21 cellular contexts compared by ENCODE assay signal in the genomic region with DNA sequence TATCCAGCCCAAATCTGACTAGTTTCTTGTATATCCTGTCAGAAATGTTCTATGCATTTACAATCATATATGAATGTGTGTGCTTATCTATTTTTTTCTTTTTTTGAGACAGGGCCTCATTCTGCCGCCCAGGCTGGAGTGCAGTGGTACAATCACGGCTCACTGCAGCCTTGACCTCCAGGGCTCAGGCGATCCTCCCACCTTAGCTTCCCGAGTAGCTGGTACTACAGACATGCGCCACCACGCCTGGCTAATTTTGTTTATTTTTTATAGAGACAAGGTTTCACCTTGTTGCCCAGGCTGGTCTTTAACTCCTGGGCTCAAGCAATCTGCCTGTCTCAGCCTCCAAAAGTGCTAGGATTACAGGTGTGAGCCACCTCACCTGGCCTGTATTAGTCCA. TPM values are rescaled to one million over a fixed set of nuclear protein-coding genes. Genes with fewer than 3 reads are reported as not detected.
DNase-seq lines count a peak whose midpoint lies in the region; ATAC-seq and TF ChIP-seq lines count a peak whose summit lies in the region.
"Had no signal": no experiment of that assay in that cellular context is flagged by ENCODE, and none has a peak within 500 bp of the region (broad histone marks: within the 10 kb centered on the region; RNA-seq: fewer than 3 reads in every experiment).

No MANE protein-coding gene starts in this region.

- peaks cover 1% of the 10 kb centered on the region for H3K27me3 Mint-ChIP-seq in activated naive CD8-positive, alpha-beta T cell treated with anti-CD3 and anti-CD28 coated beads, Interleukin-2, amount 50 U/mL, for 24 hours
- no peaks in the 10 kb centered on the region for H3K27me3 Mint-ChIP-seq in activated naive CD8-positive, alpha-beta T cell treated with anti-CD3 and anti-CD28 coated beads for 36 hours
- peaks cover 1% of the 10 kb centered on the region for H3K27me3 Mint-ChIP-seq in GM23338 (ENCODE audit: insufficient read depth, low read depth, poor library complexity)
- peaks cover 5% of the 10 kb centered on the region for H3K27me3 Mint-ChIP-seq in activated T-helper 2 cell treated with anti-CD3 and anti-CD28 coated beads, Interferon-gamma antibody, Interleukin-2, Interleukin-4, amounts not matched to agents 10 μg/mL and 5 μg/mL and 100 μg/mL, durations not matched to agents 14 hours and 24 hours and 36 hours (ENCODE audit: low read depth)
- H3K27me3 Mint-ChIP-seq in stimulated activated memory B cell treated with anti-CD40 and anti-IgM and Interleukin-4, amounts not matched to agents 10 μg/mL and 1 μg/mL and 100 μg/mL, for 72 hours = no peaks in the 10 kb centered on the region

- H3K79me2 ChIP-seq in GM23338 (replicated peaks; ENCODE audit: insufficient read depth) (no peaks in the 10 kb centered on the region), MM.1S (ENCODE audit: low read length) (no peaks in the 10 kb centered on the region)

- no peak for ATAC-seq in activated naive CD8-positive, alpha-beta T cell treated with anti-CD3 and anti-CD28 coated beads, Interleukin-2, amount 50 U/mL, for 24 hours
- no peak for ATAC-seq in GM23338
- no peak for ATAC-seq in stimulated activated memory B cell treated with anti-CD40 and anti-IgM and Interleukin-4, amounts not matched to agents 10 μg/mL and 1 μg/mL and 100 μg/mL, for 72 hours
- ATAC-seq: CD8-positive, alpha-beta T cell; GM12878; HCT116; K562 had no signal

- H3K4me1 Mint-ChIP-seq in activated naive CD8-positive, alpha-beta T cell treated with anti-CD3 and anti-CD28 coated beads, Interleukin-2, amount 50 U/mL, for 24 hours = peaks cover 54% of the 10 kb centered on the region
- H3K4me1 Mint-ChIP-seq in activated naive CD8-positive, alpha-beta T cell treated with anti-CD3 and anti-CD28 coated beads for 36 hours = peaks cover 16% of the 10 kb centered on the region
- peaks cover 2% of the 10 kb centered on the region; the same call in 2 of the 3 replicates for H3K4me1 Mint-ChIP-seq in GM23338
- H3K4me1 Mint-ChIP-seq in activated T-helper 2 cell treated with anti-CD3 and anti-CD28 coated beads, Interferon-gamma antibody, Interleukin-2, Interleukin-4, amounts not matched to agents 10 μg/mL and 5 μg/mL and 100 μg/mL, durations not matched to agents 14 hours and 24 hours and 36 hours (ENCODE audit: low read depth) = peaks cover 50% of the 10 kb centered on the region
- peaks cover 81% of the 10 kb centered on the region for H3K4me1 Mint-ChIP-seq in stimulated activated memory B cell treated with anti-CD40 and anti-IgM and Interleukin-4, amounts not matched to agents 10 μg/mL and 1 μg/mL and 100 μg/mL, for 72 hours

- DNase-seq in activated naive CD8-positive, alpha-beta T cell treated with anti-CD3 and anti-CD28 coated beads, Interleukin-2, amount 50 U/mL, for 24 hours = no peak
- no peak for DNase-seq in activated naive CD8-positive, alpha-beta T cell treated with anti-CD3 and anti-CD28 coated beads for 36 hours
- DNase-seq in GM23338 (ENCODE audit: low spot score) = no peak
- no peak for DNase-seq in activated T-helper 2 cell treated with anti-CD3 and anti-CD28 coated beads, Interferon-gamma antibody, Interleukin-2, Interleukin-4, amounts not matched to agents 10 μg/mL and 5 μg/mL and 100 μg/mL, durations not matched to agents 14 hours and 24 hours and 36 hours (ENCODE audit: low spot score)
- no peak for DNase-seq in MM.1S
- DNase-seq in NCI-H1092 treated with DMSO at 0.1 percent for 48 hours (lab: John Stamatoyannopoulos, UW) = no peak
- no peak for DNase-seq in NCI-H1436 treated with DMSO at 0.1 percent for 48 hours (lab: John Stamatoyannopoulos, UW)
- DNase-seq: ACHN; CD8-positive, alpha-beta T cell; DND-41; GDM1; NCI-H1436; NCI-H2029 treated with DMSO at 0.1 percent for 48 hours; NCI-H748 treated with DMSO at 0.1 percent for 48 hours had no signal

- no peak for TF ChIP-seq CTCF in GM23338 (conservative IDR thresholded peaks at IDR 0.05; ENCODE audit: low read depth in 2 of 2)
- no peak for TF ChIP-seq CTCF in MM.1S (IDR thresholded peaks at IDR 0.05; ENCODE audit: low read length)

- intact Hi-C loops in activated T-helper 2 cell treated with anti-CD3 and anti-CD28 coated beads, Interferon-gamma antibody, Interleukin-2, Interleukin-4, amounts not matched to agents 10 μg/mL and 5 μg/mL and 100 μg/mL, durations not matched to agents 14 hours and 24 hours and 36 hours (cut with micrococcal nuclease) = loop anchor here (1.0 to 5.0 kb wide), 4 partner anchors 14 to 218 kb away; no protein-coding TSS in a partner anchor

- H3K9me3 ChIP-seq in MM.1S (replicated peaks; ENCODE audit: insufficient read depth, low read length) = no peaks in the 10 kb centered on the region

- H3K36me3 Mint-ChIP-seq in activated naive CD8-positive, alpha-beta T cell treated with anti-CD3 and anti-CD28 coated beads, Interleukin-2, amount 50 U/mL, for 24 hours (ENCODE audit: low read depth) = no peaks in the 10 kb centered on the region
- no peaks in the 10 kb centered on the region for H3K36me3 Mint-ChIP-seq in activated naive CD8-positive, alpha-beta T cell treated with anti-CD3 and anti-CD28 coated beads for 36 hours
- no peaks in the 10 kb centered on the region for H3K36me3 Mint-ChIP-seq in GM23338 (ENCODE audit: low read depth)
- no peaks in the 10 kb centered on the region for H3K36me3 Mint-ChIP-seq in activated T-helper 2 cell treated with anti-CD3 and anti-CD28 coated beads, Interferon-gamma antibody, Interleukin-2, Interleukin-4, amounts not matched to agents 10 μg/mL and 5 μg/mL and 100 μg/mL, durations not matched to agents 14 hours and 24 hours and 36 hours (ENCODE audit: low read depth)
- H3K36me3 Mint-ChIP-seq in stimulated activated memory B cell treated with anti-CD40 and anti-IgM and Interleukin-4, amounts not matched to agents 10 μg/mL and 1 μg/mL and 100 μg/mL, for 72 hours = peaks cover 18% of the 10 kb centered on the region
- H3K36me3 Mint-ChIP-seq: CD8-positive, alpha-beta T cell had no signal

- H3K27me3 ChIP-seq in GM23338 (ENCODE audit: insufficient read depth) = no peaks in the 10 kb centered on the region
- no peaks in the 10 kb centered on the region for H3K27me3 ChIP-seq in MM.1S (replicated peaks; ENCODE audit: insufficient read depth, low read length)

- no peaks in the 10 kb centered on the region for H3K36me3 ChIP-seq in GM23338 (ENCODE audit: insufficient read depth)
- no peaks in the 10 kb centered on the region for H3K36me3 ChIP-seq in MM.1S (replicated peaks; ENCODE audit: insufficient read depth, low read length)

- H3K9me3 Mint-ChIP-seq in activated naive CD8-positive, alpha-beta T cell treated with anti-CD3 and anti-CD28 coated beads, Interleukin-2, amount 50 U/mL, for 24 hours = no peaks in the 10 kb centered on the region
- H3K9me3 Mint-ChIP-seq in activated naive CD8-positive, alpha-beta T cell treated with anti-CD3 and anti-CD28 coated beads for 36 hours = no peaks in the 10 kb centered on the region
- no peaks in the 10 kb centered on the region for H3K9me3 Mint-ChIP-seq in GM23338
- H3K9me3 Mint-ChIP-seq in activated T-helper 2 cell treated with anti-CD3 and anti-CD28 coated beads, Interferon-gamma antibody, Interleukin-2, Interleukin-4, amounts not matched to agents 10 μg/mL and 5 μg/mL and 100 μg/mL, durations not matched to agents 14 hours and 24 hours and 36 hours = peaks cover 4% of the 10 kb centered on the region
- H3K9me3 Mint-ChIP-seq in stimulated activated memory B cell treated with anti-CD40 and anti-IgM and Interleukin-4, amounts not matched to agents 10 μg/mL and 1 μg/mL and 100 μg/mL, for 72 hours = no peaks in the 10 kb centered on the region
- H3K9me3 Mint-ChIP-seq: CD8-positive, alpha-beta T cell had no signal

- H4K20me1 ChIP-seq in GM23338 (replicated peaks; ENCODE audit: insufficient read depth) (no peaks in the 10 kb centered on the region), MM.1S (ENCODE audit: insufficient read depth, low read length) (no peaks in the 10 kb centered on the region)

- H3K9me2 ChIP-seq in GM23338 (ENCODE audit: insufficient read depth) (no peaks in the 10 kb centered on the region), MM.1S (replicated peaks; ENCODE audit: insufficient read depth, low read length) (no peaks in the 10 kb centered on the region)

- H2AFZ ChIP-seq in GM23338 (0 out of 2 replicates have a peak overlapping the region, but pooled peaks have one; percentile 39), MM.1S (ENCODE audit: low read length) (no peak overlapping the region)

- H3K4me3 ChIP-seq in GM23338 (no peak overlapping the region), MM.1S (ENCODE audit: low read length) (no peak overlapping the region)
- H3K4me3 ChIP-seq: GM12878, K562 had no signal

- peak overlapping the region; percentile 36 for H3K27ac Mint-ChIP-seq in activated naive CD8-positive, alpha-beta T cell treated with anti-CD3 and anti-CD28 coated beads, Interleukin-2, amount 50 U/mL, for 24 hours
- no peak overlapping the region for H3K27ac Mint-ChIP-seq in activated naive CD8-positive, alpha-beta T cell treated with anti-CD3 and anti-CD28 coated beads for 36 hours
- H3K27ac Mint-ChIP-seq in GM23338 = no peak overlapping the region
- peak overlapping the region; percentile 74 for H3K27ac Mint-ChIP-seq in activated T-helper 2 cell treated with anti-CD3 and anti-CD28 coated beads, Interferon-gamma antibody, Interleukin-2, Interleukin-4, amounts not matched to agents 10 μg/mL and 5 μg/mL and 100 μg/mL, durations not matched to agents 14 hours and 24 hours and 36 hours
- H3K27ac Mint-ChIP-seq in stimulated activated memory B cell treated with anti-CD40 and anti-IgM and Interleukin-4, amounts not matched to agents 10 μg/mL and 1 μg/mL and 100 μg/mL, for 72 hours = peak overlapping the region; percentile 82
- H3K27ac Mint-ChIP-seq: CD8-positive, alpha-beta T cell had no signal

- H3K27ac ChIP-seq in GM23338 (ENCODE audit: low read depth) = no peak overlapping the region
- H3K27ac ChIP-seq in MM.1S (ENCODE audit: low read length) = no peak overlapping the region
- H3K27ac ChIP-seq: HL-60 had no signal

- H3F3A ChIP-seq in GM23338 (replicated peaks; ENCODE audit: low read depth) = no peaks in the 10 kb centered on the region
- no peaks in the 10 kb centered on the region for H3F3A ChIP-seq in MM.1S (ENCODE audit: insufficient read depth, low read length)

- H3K4me3 Mint-ChIP-seq in activated naive CD8-positive, alpha-beta T cell treated with anti-CD3 and anti-CD28 coated beads, Interleukin-2, amount 50 U/mL, for 24 hours = no peak overlapping the region
- no peak overlapping the region for H3K4me3 Mint-ChIP-seq in activated naive CD8-positive, alpha-beta T cell treated with anti-CD3 and anti-CD28 coated beads for 36 hours
- no peak overlapping the region for H3K4me3 Mint-ChIP-seq in GM23338
- no peak overlapping the region for H3K4me3 Mint-ChIP-seq in activated T-helper 2 cell treated with anti-CD3 and anti-CD28 coated beads, Interferon-gamma antibody, Interleukin-2, Interleukin-4, amounts not matched to agents 10 μg/mL and 5 μg/mL and 100 μg/mL, durations not matched to agents 14 hours and 24 hours and 36 hours (ENCODE audit: low read depth)
- no peak overlapping the region for H3K4me3 Mint-ChIP-seq in stimulated activated memory B cell treated with anti-CD40 and anti-IgM and Interleukin-4, amounts not matched to agents 10 μg/mL and 1 μg/mL and 100 μg/mL, for 72 hours
- H3K4me3 Mint-ChIP-seq: CD8-positive, alpha-beta T cell had no signal

- no peaks in the 10 kb centered on the region for H3K4me1 ChIP-seq in GM23338 (ENCODE audit: insufficient read depth)
- no peaks in the 10 kb centered on the region for H3K4me1 ChIP-seq in MM.1S (ENCODE audit: low read length)

- no peak overlapping the region for H3K9ac ChIP-seq in MM.1S (ENCODE audit: low read length)

- no peak overlapping the region for H3K4me2 ChIP-seq in GM23338
- H3K4me2 ChIP-seq in MM.1S (ENCODE audit: low read depth, low read length) = no peak overlapping the region

RNA-seq across cellular contexts. Expression of gene RAB44, which starts 3.0 kb away (rescaled TPM):
- not detected for total RNA-seq in activated naive CD8-positive, alpha-beta T cell treated with anti-CD3 and anti-CD28 coated beads for 36 hours
- not detected in 2 replicates for total RNA-seq in GM23338 (2014; rRNA removed; shearing (Covaris generic))
- not detected in 2 replicates for polyA plus RNA-seq in GM23338 (2016; fragmentation: Nextera tagmentation; extraction: Ambion mirVana)
- not detected in 2 replicates for total RNA-seq in activated T-helper 2 cell treated with anti-CD3 and anti-CD28 coated beads, Interferon-gamma antibody, Interleukin-2, Interleukin-4, amounts not matched to agents 10 μg/mL and 5 μg/mL and 100 μg/mL, durations not matched to agents 14 hours and 24 hours and 36 hours
- total RNA-seq: K562, NCI-H460, SK-MEL-5 had no signal
- polyA plus RNA-seq: K562 had no signal

RNA-seq across cellular contexts. Expression of gene CDKN1A, which starts 16.1 kb away (rescaled TPM):
- total RNA-seq in activated naive CD8-positive, alpha-beta T cell treated with anti-CD3 and anti-CD28 coated beads for 36 hours = 10 to 100 TPM; 12.6 to 13.0 TPM
- total RNA-seq in GM23338 (2014; rRNA removed; shearing (Covaris generic)) = 44.4 and 45.6 TPM in 2 replicates
- polyA plus RNA-seq in GM23338 (2016; fragmentation: Nextera tagmentation; extraction: Ambion mirVana) = 31.5 and 34.0 TPM in 2 replicates
- total RNA-seq in activated T-helper 2 cell treated with anti-CD3 and anti-CD28 coated beads, Interferon-gamma antibody, Interleukin-2, Interleukin-4, amounts not matched to agents 10 μg/mL and 5 μg/mL and 100 μg/mL, durations not matched to agents 14 hours and 24 hours and 36 hours = 43.9 and 45.3 TPM in 2 replicates

Comparison
In these comparisons a context has a peak if more than half of its experiments do, and no peak if none do; other contexts are left out.
1. H3K27ac Mint-ChIP-seq: peak in activated naive CD8-positive, alpha-beta T cell treated with anti-CD3 and anti-CD28 coated beads, Interleukin-2, amount 50 U/mL, for 24 hours (single experiment), activated T-helper 2 cell treated with anti-CD3 and anti-CD28 coated beads, Interferon-gamma antibody, Interleukin-2, Interleukin-4, amounts not matched to agents 10 μg/mL and 5 μg/mL and 100 μg/mL, durations not matched to agents 14 hours and 24 hours and 36 hours (single experiment) and stimulated activated memory B cell treated with anti-CD40 and anti-IgM and Interleukin-4, amounts not matched to agents 10 μg/mL and 1 μg/mL and 100 μg/mL, for 72 hours (single experiment); none in activated naive CD8-positive, alpha-beta T cell treated with anti-CD3 and anti-CD28 coated beads for 36 hours (single experiment) and GM23338 (single experiment).